In genomic region chr19:37172368-37173366, GRCh38 we compare ENCODE assay signal across 8 cellular contexts.
DNase-seq lines count a peak whose midpoint lies in the region; ATAC-seq and TF ChIP-seq lines count a peak whose summit lies in the region.

Gene ZNF585A, minus strand, starts transcription at chr19:37172695. Its CDS starts 2,785 bp downstream, at chr19:37169910.

- peaks cover 17% of the 10 kb centered on the region for H3K36me3 Mint-ChIP-seq in central memory CD8-positive, alpha-beta T cell (ENCODE audit: insufficient read depth)

- peaks cover 7% of the 10 kb centered on the region for H3K4me1 Mint-ChIP-seq in central memory CD8-positive, alpha-beta T cell

- DNase-seq in AG04449 (ENCODE audit: low read depth, low spot score) (peak; percentile 85), NCI-H2196 treated with DMSO at 0.1 percent for 48 hours (lab: John Stamatoyannopoulos, UW; ENCODE audit: unreplicated experiment) (peak; percentile 93), iris pigment epithelial cell (ENCODE audit: low read depth) (peak; percentile 98), smooth muscle cell of the brain vasculature (ENCODE audit: low read depth, low spot score) (peak; percentile 89)
- DNase-seq in activated CD4-positive, CD25-positive, alpha-beta regulatory T cell treated with anti-CD3 and anti-CD28 coated beads, Interleukin-2, amount 50 U/mL, for 16 hours (ENCODE audit: low read depth, low spot score), result peak; percentile 84
- DNase-seq in central memory CD8-positive, alpha-beta T cell (ENCODE audit: low spot score in 2 of 2), result peak; percentile 87 to 88

- ATAC-seq in GM18907 (IDR thresholded peaks at IDR 0.05; ENCODE audit: unreplicated experiment) (peak; percentile 98), HG03139 (IDR thresholded peaks at IDR 0.05; ENCODE audit: unreplicated experiment) (peak; percentile 92)
- ATAC-seq in central memory CD8-positive, alpha-beta T cell (replicated peaks; ENCODE audit: extremely low read depth, poor library complexity, severe bottlenecking), result peak; percentile 99

- no peak within 1 kb of the TSS for H3K27ac Mint-ChIP-seq in central memory CD8-positive, alpha-beta T cell (ENCODE audit: low read depth)

- POLR2A ChIA-PET in AG04449 (lab: Yijun Ruan, JAX), result interaction anchor here (0.7 to 0.9 kb wide), 2 partner anchors 45 to 162 kb away, joined by 3 read pairs; a partner anchor contains a TSS

- CTCF ChIA-PET in AG04449 (lab: Yijun Ruan, JAX), result interaction anchor here (0.6 kb wide), 1 partner anchor 22 kb away, joined by 3 read pairs; no protein-coding TSS in a partner anchor

- peaks cover 5% of the 10 kb centered on the region for H3K9me3 Mint-ChIP-seq in central memory CD8-positive, alpha-beta T cell

- TF ChIP-seq CTCF in AG04449 (IDR thresholded peaks at IDR 0.05; ENCODE audit: insufficient read depth, low read length, missing control alignments), result peak; percentile 17

- H3K27me3 Mint-ChIP-seq in central memory CD8-positive, alpha-beta T cell, result no peaks in the 10 kb centered on the region

- H3K4me3 ChIP-seq in AG04449 (ENCODE audit: low read depth, low read length), result peak within 1 kb of the TSS; percentile 80

- H3K4me3 Mint-ChIP-seq in central memory CD8-positive, alpha-beta T cell, result peak within 1 kb of the TSS; percentile 23

Comparison
In these comparisons a context has a peak if more than half of its experiments do, and no peak if none do; other contexts are left out.
1. Peak in every context shown above with its lines: DNase-seq, ATAC-seq and H3K4me3 ChIP-seq.